8 cellular contexts compared by ENCODE assay signal in genomic region chr4:182492456-182492855, GRCh38.
DNase-seq lines count a peak whose midpoint lies in the region; ATAC-seq and TF ChIP-seq lines count a peak whose summit lies in the region.

No MANE protein-coding gene starts in this region.

- peaks cover 9% of the 10 kb centered on the region for H3K27me3 Mint-ChIP-seq in activated T-helper 17 cell treated with anti-CD3 and anti-CD28 coated beads, Interleukin-2, amount 50 U/mL, for 72 hours
- no peaks in the 10 kb centered on the region for H3K27me3 Mint-ChIP-seq in nephron (ENCODE audit: low read depth)
- H3K27me3 Mint-ChIP-seq in activated CD4-positive, alpha-beta T cell treated with anti-CD3 and anti-CD28 coated beads, Interleukin-2, amount 10 ng/mL, durations not matched to agents 7 days and 5 days: peaks cover 5% of the 10 kb centered on the region

- peak; percentile 47 for ATAC-seq in GM18508 (IDR thresholded peaks at IDR 0.05; ENCODE audit: insufficient read depth, unreplicated experiment)
- ATAC-seq in HG02884 (IDR thresholded peaks at IDR 0.05; ENCODE audit: unreplicated experiment): peak; percentile 64
- peak; percentile 37 for ATAC-seq in activated T-helper 17 cell treated with anti-CD3 and anti-CD28 coated beads, Interleukin-2, amount 50 U/mL, for 72 hours (replicated peaks)

- no peak for TF ChIP-seq CTCF in nephron (IDR thresholded peaks at IDR 0.05; ENCODE audit: unreplicated experiment in 3 of 3)

- POLR2A ChIA-PET in activated CD4-positive, alpha-beta T cell treated with anti-CD3 and anti-CD28 coated beads, Interleukin-2, amount 10 ng/mL, durations not matched to agents 7 days and 5 days (lab: Charles Lee): no interaction called here

- H3K9me3 Mint-ChIP-seq in activated T-helper 17 cell treated with anti-CD3 and anti-CD28 coated beads, Interleukin-2, amount 50 U/mL, for 72 hours: no peaks in the 10 kb centered on the region
- no peaks in the 10 kb centered on the region for H3K9me3 Mint-ChIP-seq in nephron
- H3K9me3 Mint-ChIP-seq in activated CD4-positive, alpha-beta T cell treated with anti-CD3 and anti-CD28 coated beads, Interleukin-2, amount 10 ng/mL, durations not matched to agents 7 days and 5 days: no peaks in the 10 kb centered on the region

- no peak for DNase-seq in activated CD4-positive, CD25-positive, alpha-beta regulatory T cell (lab: John Stamatoyannopoulos, UW)
- no peak for DNase-seq in NCI-H446 (lab: John Stamatoyannopoulos, UW)
- no peak for DNase-seq in NOMO-1 (lab: John Stamatoyannopoulos, UW; ENCODE audit: unreplicated experiment in 2 of 2)
- no peak for DNase-seq in activated CD4-positive, alpha-beta T cell treated with anti-CD3 and anti-CD28 coated beads, Interleukin-2, amount 10 ng/mL, durations not matched to agents 7 days and 5 days

- H3K36me3 Mint-ChIP-seq in activated T-helper 17 cell treated with anti-CD3 and anti-CD28 coated beads, Interleukin-2, amount 50 U/mL, for 72 hours (ENCODE audit: low read depth): no peaks in the 10 kb centered on the region
- peaks cover 11% of the 10 kb centered on the region for H3K36me3 Mint-ChIP-seq in nephron (ENCODE audit: low read depth)
- H3K36me3 Mint-ChIP-seq in activated CD4-positive, alpha-beta T cell treated with anti-CD3 and anti-CD28 coated beads, Interleukin-2, amount 10 ng/mL, durations not matched to agents 7 days and 5 days (ENCODE audit: low read depth): no peaks in the 10 kb centered on the region

- no peak overlapping the region for H3K27ac Mint-ChIP-seq in activated T-helper 17 cell treated with anti-CD3 and anti-CD28 coated beads, Interleukin-2, amount 50 U/mL, for 72 hours
- H3K27ac Mint-ChIP-seq in nephron: peak overlapping the region; percentile 52 to 71 (median 69)
- no peak overlapping the region for H3K27ac Mint-ChIP-seq in activated CD4-positive, alpha-beta T cell treated with anti-CD3 and anti-CD28 coated beads, Interleukin-2, amount 10 ng/mL, durations not matched to agents 7 days and 5 days

- no peak overlapping the region for H3K4me3 Mint-ChIP-seq in activated T-helper 17 cell treated with anti-CD3 and anti-CD28 coated beads, Interleukin-2, amount 50 U/mL, for 72 hours
- H3K4me3 Mint-ChIP-seq in nephron: peak overlapping the region in 2 of 3 experiments; percentile 22 to 36
- H3K4me3 Mint-ChIP-seq in activated CD4-positive, alpha-beta T cell treated with anti-CD3 and anti-CD28 coated beads, Interleukin-2, amount 10 ng/mL, durations not matched to agents 7 days and 5 days: no peak overlapping the region

- H3K4me1 Mint-ChIP-seq in activated T-helper 17 cell treated with anti-CD3 and anti-CD28 coated beads, Interleukin-2, amount 50 U/mL, for 72 hours: no peaks in the 10 kb centered on the region
- peaks cover 35% of the 10 kb centered on the region for H3K4me1 Mint-ChIP-seq in nephron
- H3K4me1 Mint-ChIP-seq in activated CD4-positive, alpha-beta T cell treated with anti-CD3 and anti-CD28 coated beads, Interleukin-2, amount 10 ng/mL, durations not matched to agents 7 days and 5 days: peaks cover 4% of the 10 kb centered on the region

- CTCF ChIA-PET in activated CD4-positive, alpha-beta T cell treated with anti-CD3 and anti-CD28 coated beads, Interleukin-2, amount 10 ng/mL, durations not matched to agents 7 days and 5 days (lab: Charles Lee): no interaction called here

Comparison
In these comparisons a context has a peak if more than half of its experiments do, and no peak if none do; other contexts are left out.
1. H3K27ac Mint-ChIP-seq: peak in nephron (3 of 3); none in activated T-helper 17 cell treated with anti-CD3 and anti-CD28 coated beads, Interleukin-2, amount 50 U/mL, for 72 hours (single experiment) and activated CD4-positive, alpha-beta T cell treated with anti-CD3 and anti-CD28 coated beads, Interleukin-2, amount 10 ng/mL, durations not matched to agents 7 days and 5 days (single experiment).
2. H3K4me3 Mint-ChIP-seq: peak in nephron (2 of 3); none in activated T-helper 17 cell treated with anti-CD3 and anti-CD28 coated beads, Interleukin-2, amount 50 U/mL, for 72 hours (single experiment) and activated CD4-positive, alpha-beta T cell treated with anti-CD3 and anti-CD28 coated beads, Interleukin-2, amount 10 ng/mL, durations not matched to agents 7 days and 5 days (single experiment).
3. Peak in every context shown above with its lines, with median percentiles within 50 percentile points of each other: ATAC-seq.